ENCODE assay signal across 29 cellular contexts in genomic region chr13:53160211-53160610, GRCh38.
"Had no signal": no experiment of that assay in that cellular context is flagged by ENCODE, and none has a peak within 500 bp of the region (broad histone marks: within the 10 kb centered on the region; RNA-seq: fewer than 3 reads in every experiment).

No MANE protein-coding gene starts in this region.

- ATAC-seq: activated T-helper 17 cell treated with anti-CD3 and anti-CD28 coated beads, Interleukin-2, amount 50 U/mL, for 72 hours; esophagus mucosa; gastrocnemius medialis; heart left ventricle had no signal

- H3K9me3 ChIP-seq: gastrocnemius medialis had no signal

- H3K27me3 Mint-ChIP-seq: activated CD4-positive, alpha-beta memory T cell treated with anti-CD3 and anti-CD28 coated beads, Interleukin-2, amount 10 ng/mL, durations not matched to agents 7 days and 5 days; activated T-cell treated with anti-CD3 and anti-CD28 coated beads, Interleukin-2, amount 50 U/mL, for 24 hours; central memory CD8-positive, alpha-beta T cell; dendritic cell treated with granulocyte-macrophage colony-stimulating factor and Interleukin-4, amounts not matched to agents 40 ng/mL and 50 ng/mL, for 4 days had no signal

- H3K4me3 Mint-ChIP-seq: activated CD4-positive, alpha-beta memory T cell treated with anti-CD3 and anti-CD28 coated beads, Interleukin-2, amount 10 ng/mL, durations not matched to agents 7 days and 5 days; activated CD4-positive, alpha-beta T cell treated with anti-CD3 and anti-CD28 coated beads, Interleukin-2, amount 10 ng/mL, durations not matched to agents 7 days and 5 days; activated naive CD8-positive, alpha-beta T cell; activated T-cell treated with anti-CD3 and anti-CD28 coated beads, Interleukin-2, amount 50 U/mL, for 24 hours; activated T-helper 17 cell treated with anti-CD3 and anti-CD28 coated beads, Interleukin-2, amount 50 U/mL, for 72 hours; central memory CD8-positive, alpha-beta T cell; dendritic cell treated with granulocyte-macrophage colony-stimulating factor and Interleukin-4, amounts not matched to agents 40 ng/mL and 50 ng/mL, for 4 days; endodermal cell; WTC11 had no signal

- H3K27ac ChIP-seq: brain microvascular endothelial cell, coronary artery, dorsolateral prefrontal cortex, gastrocnemius medialis, heart left ventricle had no signal

- H3K4me1 Mint-ChIP-seq: activated CD4-positive, alpha-beta memory T cell treated with anti-CD3 and anti-CD28 coated beads, Interleukin-2, amount 10 ng/mL, durations not matched to agents 7 days and 5 days; activated CD4-positive, alpha-beta T cell treated with anti-CD3 and anti-CD28 coated beads, Interleukin-2, amount 10 ng/mL, durations not matched to agents 7 days and 5 days; activated T-helper 17 cell treated with anti-CD3 and anti-CD28 coated beads, Interleukin-2, amount 50 U/mL, for 72 hours; central memory CD8-positive, alpha-beta T cell had no signal

- H3K36me3 ChIP-seq: brain microvascular endothelial cell, gastrocnemius medialis, heart left ventricle had no signal

- H3K36me3 Mint-ChIP-seq: activated naive CD8-positive, alpha-beta T cell had no signal

- H3K4me3 ChIP-seq: coronary artery, dorsolateral prefrontal cortex, gastrocnemius medialis, heart left ventricle had no signal

- H3K27ac Mint-ChIP-seq: activated CD4-positive, alpha-beta memory T cell treated with anti-CD3 and anti-CD28 coated beads, Interleukin-2, amount 10 ng/mL, durations not matched to agents 7 days and 5 days; activated CD4-positive, alpha-beta T cell treated with anti-CD3 and anti-CD28 coated beads, Interleukin-2, amount 10 ng/mL, durations not matched to agents 7 days and 5 days; activated naive CD8-positive, alpha-beta T cell; activated T-cell treated with anti-CD3 and anti-CD28 coated beads, Interleukin-2, amount 50 U/mL, for 24 hours; activated T-helper 17 cell treated with anti-CD3 and anti-CD28 coated beads, Interleukin-2, amount 50 U/mL, for 72 hours; dendritic cell treated with granulocyte-macrophage colony-stimulating factor and Interleukin-4, amounts not matched to agents 40 ng/mL and 50 ng/mL, for 4 days; endodermal cell; WTC11 had no signal

- H3K4me1 ChIP-seq: gastrocnemius medialis, heart left ventricle had no signal

- DNase-seq: activated CD4-positive, alpha-beta memory T cell treated with anti-CD3 and anti-CD28 coated beads, Interleukin-2, amount 10 ng/mL, durations not matched to agents 7 days and 5 days; activated CD4-positive, alpha-beta T cell treated with anti-CD3 and anti-CD28 coated beads for 1 hour; activated CD4-positive, alpha-beta T cell treated with anti-CD3 and anti-CD28 coated beads for 4 hours; activated CD4-positive, alpha-beta T cell treated with anti-CD3 and anti-CD28 coated beads, Interleukin-2, amount 10 ng/mL, durations not matched to agents 7 days and 5 days; activated CD4-positive, alpha-beta T cell treated with anti-CD3 and anti-CD28 coated beads, Interleukin-2, amount 50 U/mL, for 4 hours; activated CD8-positive, alpha-beta memory T cell treated with anti-CD3 and anti-CD28 coated beads, Interleukin-2, amount 50 U/mL, for 48 hours; activated effector memory CD4-positive, alpha-beta T cell treated with Interleukin-2 at 50 U/mL for 16 hours; activated gamma-delta T cell treated with Interleukin-2 at 50 U/mL for 16 hours; activated naive CD4-positive, alpha-beta T cell treated with anti-CD3 and anti-CD28 coated beads, Interleukin-2, amount 50 U/mL, for 16 hours; activated naive CD4-positive, alpha-beta T cell treated with Interleukin-2 at 50 U/mL for 16 hours; activated T-cell treated with anti-CD3 and anti-CD28 coated beads for 4 hours; activated T-cell treated with anti-CD3 and anti-CD28 coated beads, Interleukin-2, amount 50 U/mL, for 24 hours; amniotic stem cell; anterior cingulate cortex; brain microvascular endothelial cell; dorsolateral prefrontal cortex; effector memory CD4-positive, alpha-beta T cell; endodermal cell; foreskin fibroblast; gastrocnemius medialis; heart left ventricle; T-helper 2 cell had no signal

- H3K27me3 ChIP-seq: brain microvascular endothelial cell, gastrocnemius medialis had no signal

- H3K9me3 Mint-ChIP-seq: activated CD4-positive, alpha-beta memory T cell treated with anti-CD3 and anti-CD28 coated beads, Interleukin-2, amount 10 ng/mL, durations not matched to agents 7 days and 5 days; activated CD4-positive, alpha-beta T cell treated with anti-CD3 and anti-CD28 coated beads, Interleukin-2, amount 10 ng/mL, durations not matched to agents 7 days and 5 days; activated T-cell treated with anti-CD3 and anti-CD28 coated beads, Interleukin-2, amount 50 U/mL, for 24 hours; central memory CD8-positive, alpha-beta T cell had no signal
